Comparison of ENCODE assay signal across 2 cellular contexts in the genomic region with DNA sequence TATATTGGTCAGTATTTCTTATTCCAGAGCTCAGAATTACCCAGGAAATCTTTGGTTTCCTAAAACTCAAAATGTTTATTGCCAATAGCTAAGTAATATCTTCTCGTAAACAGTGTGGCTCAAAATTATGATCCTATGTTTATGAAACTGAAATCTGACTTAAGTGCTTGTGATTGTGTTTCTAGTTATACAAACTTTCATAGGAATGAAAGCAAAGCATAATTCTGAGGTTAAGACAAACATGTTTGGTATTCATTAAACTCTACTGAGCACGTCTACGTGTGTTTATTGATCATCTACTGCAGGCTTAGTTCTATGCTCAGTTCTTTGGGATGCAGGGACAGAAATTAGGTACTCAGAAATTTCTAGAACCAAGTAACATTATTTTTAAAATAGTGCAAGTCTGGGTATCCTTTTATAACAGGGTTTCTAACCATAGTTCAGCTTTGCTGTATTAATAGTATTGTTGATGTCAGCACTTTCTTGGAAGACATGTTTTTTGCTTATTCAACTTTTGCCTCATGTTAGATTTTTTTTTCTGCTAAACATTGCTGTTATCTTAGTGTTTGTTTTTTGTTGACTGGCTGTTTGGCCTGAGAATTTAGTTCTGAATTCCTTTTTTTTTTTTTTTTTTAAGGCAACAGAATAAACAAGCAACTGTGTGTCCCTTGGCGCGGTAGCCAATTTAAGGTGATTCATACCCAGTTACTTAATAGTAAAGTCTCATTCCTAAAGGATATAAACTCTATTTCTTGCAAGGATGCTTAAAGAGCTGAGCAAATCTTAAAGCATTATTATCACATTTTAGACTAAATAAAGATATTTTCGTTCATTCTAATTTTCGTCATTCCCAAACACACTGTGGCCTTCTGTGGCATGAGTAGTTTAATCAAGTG.
TF ChIP-seq lines count a peak whose summit lies in the region.

No MANE protein-coding gene starts in this region.

TF ChIP-seq in HepG2, 621 proteins besides CTCF, POLR2A, EP300 and RAD21:
- no peak for TF ChIP-seq MLLT10 (CRISPR knock-in tag; IDR thresholded peaks at IDR 0.05)
- TF ChIP-seq ZNF563 (CRISPR knock-in tag; IDR thresholded peaks at IDR 0.05), result no peak
- TF ChIP-seq MAFK (conservative IDR thresholded peaks at IDR 0.05 in 1 of 2, IDR thresholded peaks at IDR 0.05 in 1 of 2; ENCODE audit: low read length in 2 of 2), result peak; percentile 95 to 98
- TF ChIP-seq, protein P1, sequence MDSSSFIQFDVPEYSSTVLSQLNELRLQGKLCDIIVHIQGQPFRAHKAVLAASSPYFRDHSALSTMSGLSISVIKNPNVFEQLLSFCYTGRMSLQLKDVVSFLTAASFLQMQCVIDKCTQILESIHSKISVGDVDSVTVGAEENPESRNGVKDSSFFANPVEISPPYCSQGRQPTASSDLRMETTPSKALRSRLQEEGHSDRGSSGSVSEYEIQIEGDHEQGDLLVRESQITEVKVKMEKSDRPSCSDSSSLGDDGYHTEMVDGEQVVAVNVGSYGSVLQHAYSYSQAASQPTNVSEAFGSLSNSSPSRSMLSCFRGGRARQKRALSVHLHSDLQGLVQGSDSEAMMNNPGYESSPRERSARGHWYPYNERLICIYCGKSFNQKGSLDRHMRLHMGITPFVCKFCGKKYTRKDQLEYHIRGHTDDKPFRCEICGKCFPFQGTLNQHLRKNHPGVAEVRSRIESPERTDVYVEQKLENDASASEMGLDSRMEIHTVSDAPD (CRISPR knock-in tag; IDR thresholded peaks at IDR 0.05), result no peak
- TF ChIP-seq GATAD2A (CRISPR knock-in tag; IDR thresholded peaks at IDR 0.05), result no peak
- no peak for TF ChIP-seq RBM22 (optimal IDR thresholded peaks at IDR 0.05; ENCODE audit: low read length)
- TF ChIP-seq ZNF501 (CRISPR knock-in tag; IDR thresholded peaks at IDR 0.05), result no peak
- no peak for TF ChIP-seq ZNF720 (CRISPR knock-in tag; IDR thresholded peaks at IDR 0.05)
- peak; percentile 96 for TF ChIP-seq MAFF (IDR thresholded peaks at IDR 0.05; ENCODE audit: low read depth, low read length)

TF ChIP-seq in GM23338, 12 proteins besides CTCF, POLR2A, EP300 and RAD21:
- no peak for TF ChIP-seq STAT1 (IDR thresholded peaks at IDR 0.05; ENCODE audit: unreplicated experiment)
- TF ChIP-seq CREB1 (CRISPR knock-in tag; IDR thresholded peaks at IDR 0.05; ENCODE audit: low read depth), result no peak
- TF ChIP-seq ZNF114 (CRISPR knock-in tag; IDR thresholded peaks at IDR 0.05), result no peak
- TF ChIP-seq POLR2AphosphoS5 (IDR thresholded peaks at IDR 0.05; ENCODE audit: low read depth), result no peak
- TF ChIP-seq JUNB (IDR thresholded peaks at IDR 0.05; ENCODE audit: unreplicated experiment), result no peak
- TF ChIP-seq NANOG (IDR thresholded peaks at IDR 0.05; ENCODE audit: borderline replicate concordance), result no peak
- TF ChIP-seq EZH2phosphoT487 (IDR thresholded peaks at IDR 0.05; ENCODE audit: unreplicated experiment), result no peak
- TF ChIP-seq ZNF331 (CRISPR knock-in tag; IDR thresholded peaks at IDR 0.05; ENCODE audit: low read depth), result no peak
- TF ChIP-seq REST (IDR thresholded peaks at IDR 0.05; ENCODE audit: unreplicated experiment), result no peak
TF ChIP-seq in GM23338: peak in this region for 0.
